In the genomic region with DNA sequence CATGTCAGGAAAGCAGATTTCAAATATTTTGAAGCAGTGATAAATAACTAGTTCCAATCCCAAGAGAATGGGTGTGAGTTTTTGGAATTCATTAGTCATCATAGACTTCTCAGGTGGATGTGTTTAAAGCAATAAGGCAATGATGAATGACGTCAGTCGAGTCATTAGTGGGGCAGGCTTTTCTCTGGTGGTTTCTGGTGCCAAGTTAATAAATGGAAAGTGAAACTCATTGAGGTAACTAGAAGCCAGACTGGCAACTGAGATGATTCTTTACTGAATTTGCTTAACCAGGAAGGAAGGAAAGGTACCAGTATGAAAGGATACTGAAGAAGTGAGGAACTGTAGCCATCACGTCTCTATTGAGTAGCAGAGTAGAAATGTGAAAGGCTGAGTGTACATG, we compare ENCODE assay signal across 18 cellular contexts.
DNase-seq lines count a peak whose midpoint lies in the region; ATAC-seq lines count a peak whose summit lies in the region.
"Had no signal": no experiment of that assay in that cellular context is flagged by ENCODE, and none has a peak within 500 bp of the region (broad histone marks: within the 10 kb centered on the region; RNA-seq: fewer than 3 reads in every experiment).

No MANE protein-coding gene starts in this region.

- ATAC-seq in GM19025 (IDR thresholded peaks at IDR 0.05; ENCODE audit: low read depth, unreplicated experiment) (peak; percentile 71), HG03354 (IDR thresholded peaks at IDR 0.05; ENCODE audit: poor library complexity, severe bottlenecking, unreplicated experiment) (peak; percentile 79), HG02885 (IDR thresholded peaks at IDR 0.05; ENCODE audit: poor library complexity, unreplicated experiment) (no peak), GM21737 (IDR thresholded peaks at IDR 0.05; ENCODE audit: unreplicated experiment) (no peak)
- ATAC-seq: activated CD4-positive, alpha-beta T cell treated with anti-CD3 and anti-CD28 coated beads for 36 hours; naive thymus-derived CD4-positive, alpha-beta T cell had no signal

- H2AFZ ChIP-seq in ACC112 (ENCODE audit: low read length, unreplicated experiment) = peak overlapping the region; percentile 30

- DNase-seq in epithelial cell of prostate (ENCODE audit: low read depth, low spot score) = peak; percentile 24
- no peak for DNase-seq in activated naive CD4-positive, alpha-beta T cell (lab: John Stamatoyannopoulos, UW)
- no peak for DNase-seq in DMS79 (lab: John Stamatoyannopoulos, UW)
- DNase-seq: activated CD4-positive, alpha-beta T cell treated with anti-CD3 and anti-CD28 coated beads for 36 hours; activated naive CD4-positive, alpha-beta T cell treated with anti-CD3 and anti-CD28 coated beads, Interleukin-2, amount 10 ng/mL, durations not matched to agents 7 days and 5 days; dermis blood vessel endothelial cell; immature natural killer cell; naive thymus-derived CD4-positive, alpha-beta T cell; NCI-H345; SJCRH30; stimulated activated CD4-positive, alpha-beta T cell treated with anti-CD3 and anti-CD28 coated beads, Interleukin-15, amount 100 ng/mL, for 24 hours; stomach; T-helper 9 cell had no signal

- peak overlapping the region; percentile 11; the same call in 1 of the 2 replicates for H3K4me3 ChIP-seq in ACC112 (ENCODE audit: low read depth, low read length)
- H3K4me3 ChIP-seq: SJCRH30, stomach had no signal

- no peaks in the 10 kb centered on the region for H3K36me3 ChIP-seq in ACC112 (ENCODE audit: insufficient read depth, low read length)
- H3K36me3 ChIP-seq: SJCRH30, stomach had no signal

- H3K79me2 ChIP-seq in ACC112 (ENCODE audit: control insufficient read depth, insufficient read depth, low read length, unreplicated experiment) = no peaks in the 10 kb centered on the region

- H3K27me3 ChIP-seq in ACC112 (ENCODE audit: insufficient read depth, low read length) = no peaks in the 10 kb centered on the region
- H3K27me3 ChIP-seq: SJCRH30, stomach had no signal

- peaks cover 34% of the 10 kb centered on the region for H3K4me1 ChIP-seq in ACC112 (ENCODE audit: control insufficient read depth, insufficient read depth, low read length, unreplicated experiment)
- H3K4me1 ChIP-seq: SJCRH30, stomach had no signal

- H3K27ac ChIP-seq in ACC112 (ENCODE audit: low read depth, low read length) = peak overlapping the region; percentile 12; the same call in 1 of the 2 replicates
- no peak overlapping the region for H3K27ac ChIP-seq in epithelial cell of prostate
- H3K27ac ChIP-seq: SJCRH30, stomach had no signal

Comparison
In these comparisons a context has a peak if more than half of its experiments do, and no peak if none do; other contexts are left out.
1. ATAC-seq: peak in GM19025 (single experiment) and HG03354 (single experiment); none in HG02885 (single experiment) and GM21737 (single experiment).